In genomic region chr17:43010667-43011308, GRCh38 we compare ENCODE assay signal across 14 cellular contexts. TPM values are rescaled to one million over a fixed set of nuclear protein-coding genes. Genes with fewer than 3 reads are reported as not detected.
A peak's percentile ranks its signal among the peaks of the same experiment; 100 is the strongest.
DNase-seq lines count a peak whose midpoint lies in the region; ATAC-seq and TF ChIP-seq lines count a peak whose summit lies in the region.
"Had no signal": no experiment of that assay in that cellular context is flagged by ENCODE, and none has a peak within 500 bp of the region (broad histone marks: within the 10 kb centered on the region; RNA-seq: fewer than 3 reads in every experiment).

No MANE protein-coding gene starts in this region.

- H3K27ac Mint-ChIP-seq in naive thymus-derived CD4-positive, alpha-beta T cell, result peak overlapping the region in 7 of 9 donors; percentile 17 to 65 (median 31)
- H3K27ac Mint-ChIP-seq: GM23338 had no signal

- in situ Hi-C loops in Caki2 (cut with HindIII; ENCODE audit: low pct_unique_long_range_greater_than_20kb, low sequenced_read_pairs), result no loop called here

- H3K27ac ChIP-seq in body of pancreas, result peak overlapping the region in 3 of 4 donors; percentile 8 to 73 (median 44)
- H3K27ac ChIP-seq in naive thymus-derived CD4-positive, alpha-beta T cell (ENCODE audit: low read depth, low read length), result peak overlapping the region; percentile 12
- H3K27ac ChIP-seq in substantia nigra (ENCODE audit: low read depth, low read length, poor library complexity, severe bottlenecking), result no peak overlapping the region
- peak overlapping the region in 1 of 59 donors; percentile 32 for H3K27ac ChIP-seq in dorsolateral prefrontal cortex

- peak; percentile 25 for ATAC-seq in body of pancreas
- no peak for ATAC-seq in naive thymus-derived CD4-positive, alpha-beta T cell
- ATAC-seq: GM23338 had no signal

- DNase-seq in Caki2 (ENCODE audit: low read depth) (peak; percentile 67), LoVo (ENCODE audit: low spot score) (peak; percentile 87), body of pancreas (peak in 3 of 4 donors; percentile 46 to 61 (median 49)), nucleus accumbens (lab: John Stamatoyannopoulos, UW) (no peak), cerebellum (ENCODE audit: low spot score) (no peak), substantia nigra (lab: John Stamatoyannopoulos, UW) (no peak), dorsolateral prefrontal cortex (no peak)
- no peak for DNase-seq in naive thymus-derived CD4-positive, alpha-beta T cell
- DNase-seq: activated naive CD4-positive, alpha-beta T cell treated with anti-CD3 and anti-CD28 coated beads, Interleukin-2, amount 10 ng/mL, durations not matched to agents 7 days and 5 days; CD4-positive, CD25-positive, alpha-beta regulatory T cell; naive B cell; NCI-H226; testis had no signal

- H3K4me3 ChIP-seq in body of pancreas, result no peak overlapping the region
- H3K4me3 ChIP-seq in naive thymus-derived CD4-positive, alpha-beta T cell (ENCODE audit: low read length), result no peak overlapping the region
- no peak overlapping the region for H3K4me3 ChIP-seq in dorsolateral prefrontal cortex
- H3K4me3 ChIP-seq: GM23338, testis had no signal

- POLR2A ChIA-PET in naive thymus-derived CD4-positive, alpha-beta T cell (lab: Charles Lee), result interaction anchor here (1.0 kb wide), 1 partner anchor 12 kb away, joined by 3 read pairs; the partner anchor contains the start of gene VAT1

- intact Hi-C loops in body of pancreas (cut with DNase I), result loop anchor here (10.0 kb wide), 1 partner anchor 334 kb away; no protein-coding TSS in a partner anchor
- intact Hi-C loops in naive thymus-derived CD4-positive, alpha-beta T cell (cut with micrococcal nuclease), result no loop called here
- intact Hi-C loops in dorsolateral prefrontal cortex (cut with DNase I), result no loop called here

- no peak for TF ChIP-seq POLR2A in body of pancreas (IDR thresholded peaks at IDR 0.05)

- peak overlapping the region in 2 of 10 donors; percentile 21 to 45 for H3K4me3 Mint-ChIP-seq in naive thymus-derived CD4-positive, alpha-beta T cell
- H3K4me3 Mint-ChIP-seq: GM23338 had no signal

- no peaks in the 10 kb centered on the region for H3K36me3 ChIP-seq in body of pancreas (replicated peaks in 1 of 2; ENCODE audit: insufficient read depth in 1 of 2, low read depth in 2 of 2)
- H3K36me3 ChIP-seq in naive thymus-derived CD4-positive, alpha-beta T cell (ENCODE audit: control insufficient read depth in 2 of 3, insufficient read depth in 3 of 3, low read length in 3 of 3), result peaks cover 0 to 45% (median 6%) of the 10 kb centered on the region in 3 experiments

- 71 to 72% methylated on average over 5 of the region's 5 CpGs for WGBS in body of pancreas, 2 donors

- H3K9me3 ChIP-seq in body of pancreas, result no peaks in the 10 kb centered on the region
- H3K9me3 ChIP-seq in naive thymus-derived CD4-positive, alpha-beta T cell (ENCODE audit: control insufficient read depth in 2 of 3, low read length in 3 of 3), result no peaks in the 10 kb centered on the region
- H3K9me3 ChIP-seq: testis had no signal

- H3K27me3 ChIP-seq in body of pancreas (no peaks in the 10 kb centered on the region), dorsolateral prefrontal cortex (no peaks in the 10 kb centered on the region)
- no peaks in the 10 kb centered on the region for H3K27me3 ChIP-seq in naive thymus-derived CD4-positive, alpha-beta T cell (ENCODE audit: control insufficient read depth in 2 of 2, insufficient read depth in 2 of 2, low read length in 2 of 2)
- H3K27me3 ChIP-seq: testis had no signal

- H3K4me1 Mint-ChIP-seq in naive thymus-derived CD4-positive, alpha-beta T cell, result peaks cover 6 to 29% (median 25%) of the 10 kb centered on the region in 7 donors

- H3K9me3 Mint-ChIP-seq in naive thymus-derived CD4-positive, alpha-beta T cell, result no peaks in the 10 kb centered on the region
- H3K9me3 Mint-ChIP-seq: activated naive CD4-positive, alpha-beta T cell treated with anti-CD3 and anti-CD28 coated beads, Interleukin-2, amount 10 ng/mL, durations not matched to agents 7 days and 5 days; CD4-positive, CD25-positive, alpha-beta regulatory T cell; GM23338; naive B cell had no signal

- no peak for TF ChIP-seq CTCF in body of pancreas (IDR thresholded peaks at IDR 0.05)
- no peak for TF ChIP-seq CTCF in dorsolateral prefrontal cortex (IDR thresholded peaks at IDR 0.05 in 54 of 56, conservative IDR thresholded peaks at IDR 0.05 in 2 of 56; ENCODE audit: low read depth in 1 of 56, partially characterized antibody in 56 of 56)

- H3K36me3 Mint-ChIP-seq in naive thymus-derived CD4-positive, alpha-beta T cell, result peaks cover 0 to 22% (median 0%) of the 10 kb centered on the region in 5 donors

- CTCF ChIA-PET in naive thymus-derived CD4-positive, alpha-beta T cell (lab: Charles Lee), result interaction anchor here (0.6 to 1.9 kb wide), 2 partner anchors 12 to 14 kb away, joined by 3 to 6 read pairs; partner anchors contain the start of genes RND2 and RPL27

- H3K27me3 Mint-ChIP-seq in naive thymus-derived CD4-positive, alpha-beta T cell, result no peaks in the 10 kb centered on the region
- H3K27me3 Mint-ChIP-seq: activated naive CD4-positive, alpha-beta T cell treated with anti-CD3 and anti-CD28 coated beads, Interleukin-2, amount 10 ng/mL, durations not matched to agents 7 days and 5 days; CD4-positive, CD25-positive, alpha-beta regulatory T cell; naive B cell had no signal

- H3K4me1 ChIP-seq in body of pancreas, result peaks cover 30% of the 10 kb centered on the region
- no peaks in the 10 kb centered on the region for H3K4me1 ChIP-seq in naive thymus-derived CD4-positive, alpha-beta T cell (ENCODE audit: control insufficient read depth in 2 of 2, insufficient read depth in 2 of 2, low read length in 2 of 2)

RNA-seq across cellular contexts. Expression of gene IFI35, which starts 4.2 kb away (rescaled TPM):
- total RNA-seq in Caki2 (2014; rRNA removed; shearing (Covaris generic); ENCODE audit: low replicate concordance), result 42.9 and 90.9 TPM in 2 replicates
- 10 to 100 TPM; 16.2 to 19.5 TPM for total RNA-seq in body of pancreas
- 100 to 1,000 TPM in 1 of 5 experiments, 10 to 100 TPM in 4; 23.5 to 145 (median 32.1) TPM for total RNA-seq in naive thymus-derived CD4-positive, alpha-beta T cell
- 10 to 100 TPM; 49.8 to 50.6 TPM for polyA plus RNA-seq in naive thymus-derived CD4-positive, alpha-beta T cell
- 2.0 TPM for total RNA-seq in cerebellum
- 10 to 100 TPM in 55 of 120 experiments, 1 to 10 TPM in 65; 3.7 to 48.6 (median 9.7) TPM for total RNA-seq in dorsolateral prefrontal cortex

RNA-seq across cellular contexts. Expression of gene VAT1, which starts 11.4 kb away (rescaled TPM):
- total RNA-seq in Caki2 (2014; rRNA removed; shearing (Covaris generic); ENCODE audit: low replicate concordance), result 163 and 181 TPM in 2 replicates
- total RNA-seq in body of pancreas (100 to 1,000 TPM in 1 of 2 donors, 10 to 100 TPM in 1; 83.7 to 101 TPM), cerebellum (43.5 TPM), dorsolateral prefrontal cortex (10 to 100 TPM; 37.8 to 93.9 (median 60.0) TPM)
- total RNA-seq in naive thymus-derived CD4-positive, alpha-beta T cell, result 10 to 100 TPM; 12.8 to 50.9 (median 34.9) TPM
- 10 to 100 TPM; 34.9 to 52.3 TPM for polyA plus RNA-seq in naive thymus-derived CD4-positive, alpha-beta T cell

RNA-seq across cellular contexts. Expression of gene RPL27, which starts 12.6 kb away (rescaled TPM):
- 1,310 and 1,529 TPM in 2 replicates for total RNA-seq in Caki2 (2014; rRNA removed; shearing (Covaris generic); ENCODE audit: low replicate concordance)
- total RNA-seq in body of pancreas (100 to 1,000 TPM; 406 to 507 TPM), cerebellum (484 TPM), dorsolateral prefrontal cortex (100 to 1,000 TPM; 211 to 416 (median 275) TPM)
- total RNA-seq in naive thymus-derived CD4-positive, alpha-beta T cell, result 1,000 to 10,000 TPM in 4 of 5 experiments, 100 to 1,000 TPM in 1; 951 to 1,861 (median 1,662) TPM
- polyA plus RNA-seq in naive thymus-derived CD4-positive, alpha-beta T cell, result 1,000 to 10,000 TPM; 2,130 to 2,713 TPM

RNA-seq across cellular contexts. Expression of gene RND2, which starts 14.2 kb away (rescaled TPM):
- 1.2 TPM in 1 of 2 replicates, not detected in the other for total RNA-seq in Caki2 (2014; rRNA removed; shearing (Covaris generic); ENCODE audit: low replicate concordance)
- total RNA-seq in body of pancreas (under 1 TPM; 0.33 to 0.52 TPM), cerebellum (8.9 TPM), dorsolateral prefrontal cortex (10 to 100 TPM; 12.1 to 32.7 (median 19.2) TPM)
- under 1 TPM in 4 of 5 experiments, not detected in 1; 0.08 to 0.74 (median 0.38) TPM for total RNA-seq in naive thymus-derived CD4-positive, alpha-beta T cell
- polyA plus RNA-seq in naive thymus-derived CD4-positive, alpha-beta T cell, result under 1 TPM; 0.15 to 0.33 TPM
- total RNA-seq: CD4-positive, CD25-positive, alpha-beta regulatory T cell had no signal

RNA-seq across cellular contexts. Expression of gene RUNDC1, which starts 30.4 kb away (rescaled TPM):
- total RNA-seq in Caki2 (2014; rRNA removed; shearing (Covaris generic); ENCODE audit: low replicate concordance), result 8.9 and 9.8 TPM in 2 replicates
- total RNA-seq in body of pancreas (10 to 100 TPM; 17.1 to 37.6 TPM), cerebellum (14.6 TPM), dorsolateral prefrontal cortex (10 to 100 TPM; 15.4 to 42.1 (median 27.2) TPM)
- 10 to 100 TPM; 12.2 to 21.4 (median 19.4) TPM for total RNA-seq in naive thymus-derived CD4-positive, alpha-beta T cell
- 10 to 100 TPM; 13.2 to 17.0 TPM for polyA plus RNA-seq in naive thymus-derived CD4-positive, alpha-beta T cell

Comparison
In these comparisons a context has a peak if more than half of its experiments do, and no peak if none do; other contexts are left out.
1. DNase-seq: peak in Caki2 (single experiment), LoVo (single experiment) and body of pancreas (3 of 4); none in naive thymus-derived CD4-positive, alpha-beta T cell (0 of 9), nucleus accumbens (0 of 56), cerebellum (single experiment), substantia nigra (0 of 49) and dorsolateral prefrontal cortex (0 of 10).